ENCODE assay signal across 19 cellular contexts in the genomic region with DNA sequence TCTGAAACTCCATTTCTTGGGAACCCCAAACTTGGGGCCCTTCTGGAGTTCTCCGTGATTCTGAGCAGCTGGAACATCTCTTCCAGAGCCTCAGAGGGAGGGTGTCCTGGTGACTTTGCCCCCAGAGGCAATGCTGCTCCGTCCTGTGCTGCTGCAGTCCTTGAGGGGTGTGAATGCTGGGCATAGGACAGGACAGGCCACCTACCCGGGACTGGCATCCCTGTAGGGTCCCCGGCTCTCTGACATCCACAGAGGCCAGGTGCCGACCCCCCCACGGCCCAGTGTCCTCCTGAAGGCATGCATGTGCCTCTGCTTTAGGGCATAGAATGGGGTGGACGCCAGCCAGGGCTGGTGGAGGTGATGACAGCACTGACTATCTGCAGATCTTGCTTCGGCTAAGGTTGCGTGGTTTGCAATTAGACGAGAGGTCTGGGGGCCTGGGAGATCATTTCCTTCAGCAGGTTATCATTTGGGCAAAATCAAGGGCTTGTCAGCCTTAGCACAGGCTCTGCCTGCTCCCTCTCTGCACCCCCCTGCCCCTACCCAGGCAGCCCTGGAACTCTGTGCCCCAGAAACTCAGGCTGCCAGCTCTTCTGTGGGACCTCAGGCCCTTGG.
DNase-seq lines count a peak whose midpoint lies in the region; ATAC-seq and TF ChIP-seq lines count a peak whose summit lies in the region.
"Had no signal": no experiment of that assay in that cellular context is flagged by ENCODE, and none has a peak within 500 bp of the region (broad histone marks: within the 10 kb centered on the region; RNA-seq: fewer than 3 reads in every experiment).

No MANE protein-coding gene starts in this region.

- no peak for TF ChIP-seq EP300 in SK-N-SH (IDR thresholded peaks at IDR 0.05; ENCODE audit: borderline replicate concordance in 1 of 2, low read depth in 1 of 2, low read length in 1 of 2)

- H2AFZ ChIP-seq in SK-N-SH (ENCODE audit: low read depth), result no peak overlapping the region

- H3K36me3 ChIP-seq in SK-N-SH (replicated peaks in 1 of 2; ENCODE audit: control insufficient read depth in 1 of 2, insufficient read depth in 2 of 2, low read length in 1 of 2) (no peaks in the 10 kb centered on the region), Panc1 (ENCODE audit: control insufficient read depth, insufficient read depth, low read length) (no peaks in the 10 kb centered on the region)

- 7% methylated on average over 5 of the region's 10 CpGs for WGBS in SK-N-SH (ENCODE audit: low lambda C conversion rate)

- POLR2A ChIA-PET in SK-N-SH (lab: Yijun Ruan, JAX), result interaction anchor here (0.6 kb wide), 1 partner anchor 894 kb away, joined by 3 read pairs; no protein-coding TSS in a partner anchor
- POLR2A ChIA-PET in Panc1 (lab: Charles Lee), result no interaction called here

- no peaks in the 10 kb centered on the region for H3F3A ChIP-seq in SK-N-SH (replicated peaks; ENCODE audit: insufficient read depth)

- no peaks in the 10 kb centered on the region for H3K79me2 ChIP-seq in SK-N-SH (ENCODE audit: insufficient read depth)

- H3K4me2 ChIP-seq in SK-N-SH, result no peak overlapping the region

- no peak for TF ChIP-seq POLR2A in erythroblast (IDR thresholded peaks at IDR 0.05; ENCODE audit: low read length)

- H3K27me3 ChIP-seq in SK-N-SH (ENCODE audit: insufficient read depth) (no peaks in the 10 kb centered on the region), Panc1 (ENCODE audit: control insufficient read depth, insufficient read depth, low read length) (peaks cover 8% of the 10 kb centered on the region; the same call in 1 of the 2 replicates)

- ATAC-seq in SK-N-SH treated with all-trans-retinoic acid at 6 μM for 48 hours (no peak), Panc1 (peak; percentile 59)

- BruUV-seq in Panc1 (replicated peaks; lab: Mats Ljungman, UMichigan), result no TSS peak

- in situ Hi-C loops in Panc1 (cut with HindIII; ENCODE audit: low pct_unique_long_range_greater_than_20kb, low sequenced_read_pairs), result no loop called here

- CTCF ChIA-PET in SK-N-SH (lab: Yijun Ruan, JAX), result interaction anchor here (0.6 kb wide), 1 partner anchor 474 kb away, joined by 3 read pairs; no protein-coding TSS in a partner anchor
- CTCF ChIA-PET in Panc1 (lab: Charles Lee), result no interaction called here

- H4K20me1 ChIP-seq in SK-N-SH (ENCODE audit: insufficient read depth), result no peaks in the 10 kb centered on the region

- intact Hi-C loops in Panc1 (cut with micrococcal nuclease; ENCODE audit: unreplicated experiment), result no loop called here

- H3K4me1 ChIP-seq in SK-N-SH (ENCODE audit: control insufficient read depth in 1 of 2, insufficient read depth in 2 of 2, low read depth in 1 of 2, low read length in 1 of 2) (no peaks in the 10 kb centered on the region), Panc1 (ENCODE audit: control insufficient read depth, insufficient read depth, low read length) (no peaks in the 10 kb centered on the region)

- DNase-seq in SK-N-SH (no peak), Panc1 (ENCODE audit: low read depth, low spot score) (no peak), islet precursor cell (peak; percentile 63), ureter (ENCODE audit: low spot score) (peak; percentile 34), epidermal melanocyte (ENCODE audit: insufficient read length, low spot score) (no peak), erythroblast (lab: John Stamatoyannopoulos, UW) (no peak)
- DNase-seq: 8988T, DMS53, EL, GF-D8, H7, Kasumi-1, NCI-H1048, NCI-H1417 treated with DMSO at 0.1 percent for 48 hours, NCI-H187, NCI-H446, NCI-H526, SHP77 treated with DMSO at 0.1 percent for 48 hours had no signal

- H3K4me3 ChIP-seq in SK-N-SH (ENCODE audit: low read depth in 2 of 2, low read length in 1 of 2), result no peak overlapping the region
- no peak overlapping the region for H3K4me3 ChIP-seq in Panc1 (ENCODE audit: low read depth in 2 of 2, low read length in 2 of 2)

- no peak overlapping the region for H3K9ac ChIP-seq in SK-N-SH

- no peak for TF ChIP-seq CTCF in SK-N-SH (IDR thresholded peaks at IDR 0.05)
- no peak for TF ChIP-seq CTCF in Panc1 (IDR thresholded peaks at IDR 0.05)

- H3K9me2 ChIP-seq in SK-N-SH, result no peaks in the 10 kb centered on the region

- H3K27ac ChIP-seq in SK-N-SH (ENCODE audit: low read depth in 2 of 2, low read length in 1 of 2), result no peak overlapping the region
- H3K27ac ChIP-seq in Panc1 (ENCODE audit: low read length), result no peak overlapping the region

- no peak for TF ChIP-seq RAD21 in SK-N-SH (IDR thresholded peaks at IDR 0.05; ENCODE audit: low read length)

- H3K9me3 ChIP-seq in SK-N-SH (no peaks in the 10 kb centered on the region), Panc1 (ENCODE audit: control insufficient read depth, insufficient read depth, low read depth, low read length) (no peaks in the 10 kb centered on the region)

TF ChIP-seq in SK-N-SH, 30 proteins besides CTCF, POLR2A, EP300 and RAD21:
- 0 out of 2 replicates have a peak, but pooled peaks have one; percentile 14 for TF ChIP-seq GATA2 (CRISPR knock-in tag; IDR thresholded peaks at IDR 0.05)
- TF ChIP-seq, protein P1, sequence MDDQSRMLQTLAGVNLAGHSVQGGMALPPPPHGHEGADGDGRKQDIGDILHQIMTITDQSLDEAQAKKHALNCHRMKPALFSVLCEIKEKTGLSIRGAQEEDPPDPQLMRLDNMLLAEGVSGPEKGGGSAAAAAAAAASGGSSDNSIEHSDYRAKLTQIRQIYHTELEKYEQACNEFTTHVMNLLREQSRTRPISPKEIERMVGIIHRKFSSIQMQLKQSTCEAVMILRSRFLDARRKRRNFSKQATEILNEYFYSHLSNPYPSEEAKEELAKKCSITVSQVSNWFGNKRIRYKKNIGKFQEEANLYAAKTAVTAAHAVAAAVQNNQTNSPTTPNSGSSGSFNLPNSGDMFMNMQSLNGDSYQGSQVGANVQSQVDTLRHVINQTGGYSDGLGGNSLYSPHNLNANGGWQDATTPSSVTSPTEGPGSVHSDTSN (IDR thresholded peaks at IDR 0.05), result no peak

TF ChIP-seq in SK-N-SH treated with all-trans-retinoic acid at 6 μM for 48 hours, 23 proteins besides CTCF, POLR2A, EP300 and RAD21:
- no peak for TF ChIP-seq ZFP3 (CRISPR knock-in tag; IDR thresholded peaks at IDR 0.05)
- no peak for TF ChIP-seq ZNF565 (CRISPR knock-in tag; conservative IDR thresholded peaks at IDR 0.05; ENCODE audit: low read depth)
- TF ChIP-seq ZFP30 (CRISPR knock-in tag; IDR thresholded peaks at IDR 0.05), result no peak
- no peak for TF ChIP-seq ZC3H10 (CRISPR knock-in tag; IDR thresholded peaks at IDR 0.05)
TF ChIP-seq in SK-N-SH treated with all-trans-retinoic acid at 6 μM for 48 hours: peak in this region for 0.

Comparison
In these comparisons a context has a peak if more than half of its experiments do, and no peak if none do; other contexts are left out.
1. DNase-seq: peak in islet precursor cell (single experiment) and ureter (single experiment); none in SK-N-SH (single experiment), Panc1 (single experiment), epidermal melanocyte (single experiment) and erythroblast (0 of 2).